Comparison of ENCODE assay signal across 18 cellular contexts in the genomic region with DNA sequence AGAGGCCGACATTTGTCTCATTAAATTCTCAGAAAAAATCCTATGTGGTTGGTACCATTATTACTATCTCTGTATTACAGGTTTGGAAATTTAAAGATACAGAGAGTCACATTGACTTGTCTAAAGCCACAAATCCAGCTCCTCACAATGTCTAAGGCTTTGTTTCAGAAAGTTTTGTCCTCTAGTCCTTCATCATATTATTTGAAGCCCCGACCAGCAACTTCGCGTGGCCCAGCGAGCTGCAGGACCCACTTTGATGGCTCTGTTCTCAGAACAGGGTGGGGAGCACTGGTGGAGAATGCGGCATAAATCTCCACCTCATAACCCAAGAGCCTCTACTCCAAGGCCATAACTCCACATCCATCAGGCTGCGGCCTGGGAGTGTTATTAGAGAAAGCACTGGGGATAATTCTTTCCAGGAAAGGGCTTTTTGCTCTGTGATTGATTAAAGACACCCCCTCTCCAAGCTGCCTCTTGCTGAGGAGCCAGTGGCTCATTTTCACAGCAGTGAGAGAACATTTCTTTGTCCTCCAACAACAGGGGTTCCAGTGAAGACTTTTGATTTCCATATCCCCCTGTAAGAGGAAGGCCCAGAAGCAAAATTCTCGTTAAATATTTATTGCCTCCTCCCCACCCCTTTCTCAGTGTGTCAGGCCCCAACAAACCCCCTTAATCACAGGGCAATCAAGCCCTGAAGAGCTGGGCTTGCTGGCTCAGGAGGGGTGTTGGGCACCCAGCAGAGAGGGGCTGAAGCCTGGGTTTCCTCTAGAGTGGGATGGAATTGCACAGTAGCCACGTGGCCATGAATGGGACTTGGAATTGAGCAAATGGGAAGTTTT.
DNase-seq lines count a peak whose midpoint lies in the region; ATAC-seq and TF ChIP-seq lines count a peak whose summit lies in the region.
"Had no signal": no experiment of that assay in that cellular context is flagged by ENCODE, and none has a peak within 500 bp of the region (broad histone marks: within the 10 kb centered on the region; RNA-seq: fewer than 3 reads in every experiment).

No MANE protein-coding gene starts in this region.

- no peaks in the 10 kb centered on the region for H3K27me3 Mint-ChIP-seq in endodermal cell (ENCODE audit: insufficient read depth)
- H3K27me3 Mint-ChIP-seq in activated CD8-positive, alpha-beta T cell treated with anti-CD3 and anti-CD28 coated beads, Interleukin-2, amount 10 ng/mL, durations not matched to agents 7 days and 5 days (ENCODE audit: low read depth) = no peaks in the 10 kb centered on the region
- H3K27me3 Mint-ChIP-seq: IgD-negative memory B cell had no signal

- POLR2A ChIA-PET in activated CD8-positive, alpha-beta T cell treated with anti-CD3 and anti-CD28 coated beads, Interleukin-2, amount 10 ng/mL, durations not matched to agents 7 days and 5 days (lab: Charles Lee) = no interaction called here

- H3K36me3 ChIP-seq in endodermal cell (ENCODE audit: control insufficient read depth, insufficient read depth, low read length) (no peaks in the 10 kb centered on the region), gastrocnemius medialis (no peaks in the 10 kb centered on the region)

- no peak for TF ChIP-seq CTCF in endodermal cell (conservative IDR thresholded peaks at IDR 0.05)
- TF ChIP-seq CTCF in gastrocnemius medialis (IDR thresholded peaks at IDR 0.05 in 4 of 5, conservative IDR thresholded peaks at IDR 0.05 in 1 of 5) = no peak

- in situ Hi-C loops in gastrocnemius medialis (cut with MboI; ENCODE audit: low sequenced_read_pairs in 4 of 4) = no loop called here

- peaks cover 45% of the 10 kb centered on the region for H3K4me1 Mint-ChIP-seq in endodermal cell
- no peaks in the 10 kb centered on the region for H3K4me1 Mint-ChIP-seq in activated CD8-positive, alpha-beta T cell treated with anti-CD3 and anti-CD28 coated beads, Interleukin-2, amount 10 ng/mL, durations not matched to agents 7 days and 5 days (ENCODE audit: low read depth)
- H3K4me1 Mint-ChIP-seq: IgD-negative memory B cell had no signal

- peak overlapping the region; percentile 0 for H3K27ac ChIP-seq in endodermal cell (ENCODE audit: low read depth, low read length)
- H3K27ac ChIP-seq in gastrocnemius medialis = no peak overlapping the region
- H3K27ac ChIP-seq: GM23248 had no signal

- CTCF ChIA-PET in activated CD8-positive, alpha-beta T cell treated with anti-CD3 and anti-CD28 coated beads, Interleukin-2, amount 10 ng/mL, durations not matched to agents 7 days and 5 days (lab: Charles Lee) = no interaction called here

- H3K4me3 Mint-ChIP-seq in endodermal cell = peak overlapping the region; percentile 73
- H3K4me3 Mint-ChIP-seq in activated CD8-positive, alpha-beta T cell treated with anti-CD3 and anti-CD28 coated beads, Interleukin-2, amount 10 ng/mL, durations not matched to agents 7 days and 5 days = no peak overlapping the region
- H3K4me3 Mint-ChIP-seq: CD8-positive, alpha-beta T cell; IgD-negative memory B cell had no signal

- intact Hi-C loops in Right ventricle myocardium inferior (cut with DNase I) = no loop called here
- intact Hi-C loops in left ventricle myocardium superior (cut with micrococcal nuclease) = no loop called here
- intact Hi-C loops in gastrocnemius medialis (cut with DNase I; ENCODE audit: low total_unique reads) = no loop called here

- WGBS in endodermal cell (ENCODE audit: insufficient coverage in 1 of 2, insufficient read length in 1 of 2), 2 experiments = 39% methylated on average over 9 of the region's 9 CpGs; no CpG with 5 or more reads in 1 of the 2 experiments

- ATAC-seq in Right ventricle myocardium inferior (no peak), left ventricle myocardium superior (no peak), HG02588 (IDR thresholded peaks at IDR 0.05; ENCODE audit: unreplicated experiment) (no peak), gastrocnemius medialis (no peak)
- ATAC-seq in activated CD8-positive, alpha-beta T cell treated with anti-CD3 and anti-CD28 coated beads, Interleukin-2, amount 10 ng/mL, durations not matched to agents 7 days and 5 days = no peak
- ATAC-seq: CD8-positive, alpha-beta T cell had no signal

- peaks cover 11% of the 10 kb centered on the region for H3K4me1 ChIP-seq in endodermal cell (ENCODE audit: control insufficient read depth, insufficient read depth, low read length)
- no peaks in the 10 kb centered on the region for H3K4me1 ChIP-seq in gastrocnemius medialis

- H3K27ac Mint-ChIP-seq in endodermal cell = peak overlapping the region; percentile 88
- H3K27ac Mint-ChIP-seq in activated CD8-positive, alpha-beta T cell treated with anti-CD3 and anti-CD28 coated beads, Interleukin-2, amount 10 ng/mL, durations not matched to agents 7 days and 5 days = no peak overlapping the region
- H3K27ac Mint-ChIP-seq: CD8-positive, alpha-beta T cell had no signal

- no peaks in the 10 kb centered on the region for H3K36me3 Mint-ChIP-seq in endodermal cell (ENCODE audit: low read depth)
- H3K36me3 Mint-ChIP-seq in activated CD8-positive, alpha-beta T cell treated with anti-CD3 and anti-CD28 coated beads, Interleukin-2, amount 10 ng/mL, durations not matched to agents 7 days and 5 days (ENCODE audit: low read depth) = no peaks in the 10 kb centered on the region
- H3K36me3 Mint-ChIP-seq: CD8-positive, alpha-beta T cell had no signal

- H3K4me3 ChIP-seq in endodermal cell (ENCODE audit: low read length) (peak overlapping the region; percentile 51), gastrocnemius medialis (no peak overlapping the region)
- H3K4me3 ChIP-seq: GM23248 had no signal

- no peaks in the 10 kb centered on the region for H3K9me3 Mint-ChIP-seq in endodermal cell
- H3K9me3 Mint-ChIP-seq in activated CD8-positive, alpha-beta T cell treated with anti-CD3 and anti-CD28 coated beads, Interleukin-2, amount 10 ng/mL, durations not matched to agents 7 days and 5 days (ENCODE audit: insufficient read depth) = peaks cover 16% of the 10 kb centered on the region
- H3K9me3 Mint-ChIP-seq: CD8-positive, alpha-beta T cell had no signal

- no peak for TF ChIP-seq POLR2A in gastrocnemius medialis (IDR thresholded peaks at IDR 0.05)

- peak; percentile 60 for DNase-seq in Right ventricle myocardium inferior (ENCODE audit: missing footprints)
- DNase-seq in left ventricle myocardium superior = no peak
- peak; percentile 81 for DNase-seq in endodermal cell
- peak; percentile 6 for DNase-seq in left kidney (ENCODE audit: low read depth, low spot score)
- DNase-seq in SHP77 treated with DMSO at 0.1 percent for 48 hours (lab: John Stamatoyannopoulos, UW) = no peak
- DNase-seq in gastrocnemius medialis = no peak
- DNase-seq in activated CD8-positive, alpha-beta T cell treated with anti-CD3 and anti-CD28 coated beads, Interleukin-2, amount 10 ng/mL, durations not matched to agents 7 days and 5 days = no peak
- DNase-seq: 8988T; CD8-positive, alpha-beta T cell; DMS79; GM23248; Kasumi-1; NCI-H1105; NCI-H1694; NCI-H446; NCI-H69 had no signal

- H3K9ac ChIP-seq in endodermal cell (ENCODE audit: extremely low read depth, low read length, poor library complexity, severe bottlenecking) = no peak overlapping the region
- H3K9ac ChIP-seq: GM23248 had no signal

- no peaks in the 10 kb centered on the region for H3K9me3 ChIP-seq in endodermal cell (ENCODE audit: control insufficient read depth, low read length)
- H3K9me3 ChIP-seq in gastrocnemius medialis = no peaks in the 10 kb centered on the region

- H3K27me3 ChIP-seq in endodermal cell (ENCODE audit: control insufficient read depth, insufficient read depth, low read length, poor library complexity, severe bottlenecking) = no peaks in the 10 kb centered on the region
- no peaks in the 10 kb centered on the region for H3K27me3 ChIP-seq in gastrocnemius medialis

Comparison
In these comparisons a context has a peak if more than half of its experiments do, and no peak if none do; other contexts are left out.
1. DNase-seq: peak in Right ventricle myocardium inferior (single experiment), endodermal cell (single experiment) and left kidney (single experiment); none in left ventricle myocardium superior (single experiment), SHP77 treated with DMSO at 0.1 percent for 48 hours (single experiment), gastrocnemius medialis (0 of 2) and activated CD8-positive, alpha-beta T cell treated with anti-CD3 and anti-CD28 coated beads, Interleukin-2, amount 10 ng/mL, durations not matched to agents 7 days and 5 days (single experiment).